8 cellular contexts compared by ENCODE assay signal in the genomic region with DNA sequence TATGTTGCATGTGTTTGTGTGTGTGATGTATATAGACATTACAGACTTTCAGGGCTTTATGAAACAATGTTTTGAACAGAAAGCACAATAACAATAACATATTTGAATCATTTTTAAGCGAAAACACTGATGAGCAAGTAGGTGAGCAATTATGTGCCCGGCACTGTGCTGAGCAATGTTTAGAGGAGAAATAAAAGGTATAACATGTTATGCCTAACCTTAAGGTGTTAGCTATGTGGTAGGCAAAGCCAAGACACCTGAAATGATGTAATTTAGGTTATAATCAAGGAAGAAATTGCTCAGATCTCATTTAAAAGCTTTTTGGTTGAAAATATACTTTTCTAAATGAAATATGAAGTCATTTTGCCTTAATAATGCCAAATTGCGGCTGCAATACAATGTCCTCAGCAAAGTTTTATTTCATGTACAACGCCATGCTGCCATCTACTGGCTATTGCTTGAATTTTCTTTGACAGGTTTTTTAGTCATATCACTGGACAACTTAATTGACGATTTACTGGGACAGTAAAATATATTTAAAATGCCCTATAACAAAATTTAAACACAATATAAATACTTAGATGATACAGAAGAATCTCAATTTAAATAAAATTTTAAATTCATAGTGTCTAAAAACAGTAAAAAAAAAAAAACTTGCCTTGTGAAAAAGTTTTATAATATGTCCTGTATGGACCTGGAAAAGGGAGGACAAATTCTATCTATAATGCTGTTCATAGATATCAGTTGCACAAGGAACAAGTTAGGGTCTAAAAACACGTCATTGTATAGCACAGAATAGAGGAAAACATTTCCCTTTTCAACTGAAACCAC.
A peak's percentile ranks its signal among the peaks of the same experiment; 100 is the strongest.
DNase-seq lines count a peak whose midpoint lies in the region; ATAC-seq, FAIRE-seq and TF ChIP-seq lines count a peak whose summit lies in the region.

No MANE protein-coding gene starts in this region.

- H3K4me1 ChIP-seq in lower lobe of right lung (peaks cover 2% of the 10 kb centered on the region), tibial nerve (peaks cover 0 to 18% (median 4%) of the 10 kb centered on the region in 4 donors)

- peak; percentile 53 for ATAC-seq in GM18870 (IDR thresholded peaks at IDR 0.05; ENCODE audit: unreplicated experiment)
- peak; percentile 37 for ATAC-seq in HG03558 (IDR thresholded peaks at IDR 0.05; ENCODE audit: extremely low read depth, unreplicated experiment)
- ATAC-seq in lower lobe of right lung = peak; percentile 44 to 70
- ATAC-seq in GM18873 (IDR thresholded peaks at IDR 0.05; ENCODE audit: low FRiP score, unreplicated experiment) = no peak

- no peak for DNase-seq in D721Med (ENCODE audit: insufficient read length, low spot score)
- peak; percentile 44 for DNase-seq in RWPE1 (ENCODE audit: low spot score)
- DNase-seq in central memory CD4-positive, alpha-beta T cell = peak; percentile 25
- DNase-seq in lower lobe of right lung = no peak
- DNase-seq in tibial nerve (ENCODE audit: low spot score in 2 of 2) = peak in 1 of 2 donors; percentile 83

- H3K9me3 ChIP-seq in lower lobe of right lung (no peaks in the 10 kb centered on the region), tibial nerve (no peaks in the 10 kb centered on the region)

- H3K4me3 ChIP-seq in lower lobe of right lung = no peak overlapping the region
- H3K4me3 ChIP-seq in tibial nerve = no peak overlapping the region

- H3K27ac ChIP-seq in RWPE1 (no peak overlapping the region), lower lobe of right lung (no peak overlapping the region), tibial nerve (peak overlapping the region in 2 of 4 donors; percentile 29 to 47)

- peak; percentile 6 for FAIRE-seq in D721Med (lab: Jason Lieb, UNC)

- 18 to 24% methylated on average over 6 of the region's 6 CpGs for WGBS in tibial nerve, 2 donors

- peak in 1 of 2 donors; percentile 23 for TF ChIP-seq EP300 in tibial nerve (IDR thresholded peaks at IDR 0.05)

- CTCF ChIA-PET in RWPE1 (lab: Yijun Ruan, JAX) = interaction anchor here (0.6 to 1.6 kb wide), 7 partner anchors 17 to 643 kb away, joined by 3 to 17 read pairs (median 4); no protein-coding TSS in a partner anchor

- TF ChIP-seq CTCF in D721Med (IDR thresholded peaks at IDR 0.05; ENCODE audit: insufficient read depth, missing control alignments) (peak; percentile 78), RWPE1 (conservative IDR thresholded peaks at IDR 0.05; ENCODE audit: low read depth) (peak; percentile 69), lower lobe of right lung (IDR thresholded peaks at IDR 0.05) (peak; percentile 76), tibial nerve (IDR thresholded peaks at IDR 0.05) (peak; percentile 45 to 78 (median 75))

- H3K27me3 ChIP-seq in lower lobe of right lung (ENCODE audit: low read depth) = no peaks in the 10 kb centered on the region
- H3K27me3 ChIP-seq in tibial nerve = no peaks in the 10 kb centered on the region

- POLR2A ChIA-PET in RWPE1 (lab: Yijun Ruan, JAX; ENCODE audit: low non-redundant PET) = no interaction called here

- intact Hi-C loops in lower lobe of right lung (cut with DNase I) = loop anchor here (10.0 kb wide), 1 partner anchor 542 kb away; no protein-coding TSS in a partner anchor

- no peaks in the 10 kb centered on the region for H3K36me3 ChIP-seq in lower lobe of right lung
- H3K36me3 ChIP-seq in tibial nerve = no peaks in the 10 kb centered on the region

- no peak for TF ChIP-seq POLR2A in tibial nerve (IDR thresholded peaks at IDR 0.05)

Comparison
In these comparisons a context has a peak if more than half of its experiments do, and no peak if none do; other contexts are left out.
1. DNase-seq: peak in RWPE1 (single experiment) and central memory CD4-positive, alpha-beta T cell (single experiment); none in D721Med (single experiment) and lower lobe of right lung (single experiment).
2. Peak in every context shown above with its lines, with median percentiles within 50 percentile points of each other: CTCF ChIP-seq.